In genomic region chr10:43027331-43027955, GRCh38 we compare ENCODE assay signal across 13 cellular contexts. TPM values are rescaled to one million over a fixed set of nuclear protein-coding genes. Genes with fewer than 3 reads are reported as not detected.
"Had no signal": no experiment of that assay in that cellular context is flagged by ENCODE, and none has a peak within 500 bp of the region (broad histone marks: within the 10 kb centered on the region; RNA-seq: fewer than 3 reads in every experiment).

No MANE protein-coding gene starts in this region.

- H3K4me3 ChIP-seq: lung, tibial artery, uterus had no signal

- H3K27me3 ChIP-seq: uterus had no signal

- H3K4me3 Mint-ChIP-seq: activated naive CD4-positive, alpha-beta T cell treated with anti-CD3 and anti-CD28 coated beads, Interleukin-2, amount 10 ng/mL, durations not matched to agents 7 days and 5 days; naive thymus-derived CD4-positive, alpha-beta T cell; stimulated activated naive B cell treated with anti-CD40 and anti-IgM and Interleukin-4, amounts not matched to agents 10 μg/mL and 1 μg/mL and 100 μg/mL, for 72 hours had no signal

- H3K4me1 Mint-ChIP-seq: activated naive CD4-positive, alpha-beta T cell treated with anti-CD3 and anti-CD28 coated beads, Interleukin-2, amount 10 ng/mL, durations not matched to agents 7 days and 5 days; naive thymus-derived CD4-positive, alpha-beta T cell had no signal

- H3K27ac ChIP-seq: tibial artery, uterus, VCaP had no signal

- H3K36me3 Mint-ChIP-seq: activated naive CD4-positive, alpha-beta T cell treated with anti-CD3 and anti-CD28 coated beads, Interleukin-2, amount 10 ng/mL, durations not matched to agents 7 days and 5 days; stimulated activated naive B cell treated with anti-CD40 and anti-IgM and Interleukin-4, amounts not matched to agents 10 μg/mL and 1 μg/mL and 100 μg/mL, for 72 hours had no signal

- DNase-seq: activated CD4-positive, alpha-beta T cell treated with anti-CD3 and anti-CD28 coated beads, Interleukin-2, amount 50 U/mL, for 48 hours; activated naive CD4-positive, alpha-beta T cell treated with anti-CD3 and anti-CD28 coated beads, Interleukin-2, amount 10 ng/mL, durations not matched to agents 7 days and 5 days; activated T-cell treated with anti-CD3 and anti-CD28 coated beads, Interleukin-2, amount 50 U/mL, for 1 hour; left cardiac atrium; naive thymus-derived CD4-positive, alpha-beta T cell; stimulated activated CD4-positive, alpha-beta T cell treated with anti-CD3 and anti-CD28 coated beads, Interleukin-15, amount 100 ng/mL, for 24 hours; stimulated activated CD4-positive, alpha-beta T cell treated with anti-CD3 and anti-CD28 coated beads, Interleukin-4, amount 100 ng/mL, for 1 hour; stimulated activated naive B cell treated with anti-CD40 and anti-IgM and Interleukin-4, amounts not matched to agents 10 μg/mL and 1 μg/mL and 100 μg/mL, for 72 hours; tibial artery; uterus had no signal

- H3K4me1 ChIP-seq: uterus had no signal

- H3K27ac Mint-ChIP-seq: activated naive CD4-positive, alpha-beta T cell treated with anti-CD3 and anti-CD28 coated beads, Interleukin-2, amount 10 ng/mL, durations not matched to agents 7 days and 5 days; activated T-helper 2 cell treated with anti-CD3 and anti-CD28 coated beads, Interferon-gamma antibody, Interleukin-2, Interleukin-4, amounts not matched to agents 10 μg/mL and 5 μg/mL and 100 μg/mL, durations not matched to agents 14 hours and 24 hours and 36 hours; naive thymus-derived CD4-positive, alpha-beta T cell; stimulated activated naive B cell treated with anti-CD40 and anti-IgM and Interleukin-4, amounts not matched to agents 10 μg/mL and 1 μg/mL and 100 μg/mL, for 72 hours had no signal

- H3K9me3 ChIP-seq: uterus had no signal

- H3K36me3 ChIP-seq: tibial artery, uterus had no signal

RNA-seq across cellular contexts. Expression of gene RET, which starts 49.4 kb away (rescaled TPM):
- polyA plus RNA-seq: naive thymus-derived CD4-positive, alpha-beta T cell had no signal
